In genomic region chr22:35349704-35350538, GRCh38 we compare ENCODE assay signal across 8 cellular contexts. TPM values are rescaled to one million over a fixed set of nuclear protein-coding genes. Genes with fewer than 3 reads are reported as not detected.
DNase-seq lines count a peak whose midpoint lies in the region; ATAC-seq lines count a peak whose summit lies in the region.

No MANE protein-coding gene starts in this region.

- in situ Hi-C loops in KBM-7 (cut with MboI; ENCODE audit: low pct_unique_long_range_greater_than_20kb, low sequenced_read_pairs): loop anchor here (10.0 kb wide), 1 partner anchor 235 kb away; no protein-coding TSS in a partner anchor

- peak; percentile 4 for ATAC-seq in esophagus mucosa
- ATAC-seq in HG03439 (IDR thresholded peaks at IDR 0.05; ENCODE audit: unreplicated experiment): no peak

- no peak overlapping the region for H3K4me3 ChIP-seq in rectal smooth muscle tissue (ENCODE audit: low read length)

- H3K36me3 ChIP-seq in rectal smooth muscle tissue (ENCODE audit: control insufficient read depth, insufficient read depth, low read length): no peaks in the 10 kb centered on the region

- DNase-seq in D341Med (ENCODE audit: low spot score) (peak; percentile 64), NCI-H2171 (lab: John Stamatoyannopoulos, UW) (peak; percentile 83), KBM-7 (no peak), superior temporal gyrus (ENCODE audit: extremely low spot score) (no peak)
- DNase-seq in stimulated activated CD4-positive, alpha-beta T cell treated with anti-CD3 and anti-CD28 coated beads, Interleukin-2, amount 100 ng/mL, for 24 hours: no peak

- H3K27me3 ChIP-seq in rectal smooth muscle tissue (ENCODE audit: control insufficient read depth, insufficient read depth, low read length): no peaks in the 10 kb centered on the region

- H3K9ac ChIP-seq in rectal smooth muscle tissue (ENCODE audit: low read length): no peak overlapping the region

- H3K27ac ChIP-seq in rectal smooth muscle tissue (ENCODE audit: low read depth, low read length): peak overlapping the region; percentile 30

- H3K4me1 ChIP-seq in rectal smooth muscle tissue (ENCODE audit: control insufficient read depth, insufficient read depth, low read length): peaks cover 12% of the 10 kb centered on the region

RNA-seq across cellular contexts. Expression of gene HMOX1, which starts 31.0 kb away (rescaled TPM):
- total RNA-seq in esophagus mucosa: 27.8 TPM

RNA-seq across cellular contexts. Expression of gene MCM5, which starts 50.0 kb away (rescaled TPM):
- 34.4 TPM for total RNA-seq in esophagus mucosa

RNA-seq across cellular contexts. Expression of gene TOM1, which starts 50.2 kb away (rescaled TPM):
- 88.2 TPM for total RNA-seq in esophagus mucosa

Comparison
In these comparisons a context has a peak if more than half of its experiments do, and no peak if none do; other contexts are left out.
1. DNase-seq: peak in D341Med (single experiment) and NCI-H2171 (single experiment); none in stimulated activated CD4-positive, alpha-beta T cell treated with anti-CD3 and anti-CD28 coated beads, Interleukin-2, amount 100 ng/mL, for 24 hours (0 of 2), KBM-7 (single experiment) and superior temporal gyrus (single experiment).